Comparison of ENCODE assay signal across 9 cellular contexts in genomic region chr5:59042683-59043082, GRCh38.
DNase-seq lines count a peak whose midpoint lies in the region; ATAC-seq and TF ChIP-seq lines count a peak whose summit lies in the region.
"Had no signal": no experiment of that assay in that cellular context is flagged by ENCODE, and none has a peak within 500 bp of the region (broad histone marks: within the 10 kb centered on the region; RNA-seq: fewer than 3 reads in every experiment).

No MANE protein-coding gene starts in this region.

- H3K27ac Mint-ChIP-seq in activated naive CD4-positive, alpha-beta T cell treated with anti-CD3 and anti-CD28 coated beads, Interleukin-2, amount 50 U/mL, for 72 hours, result peak overlapping the region; percentile 31 to 47

- DNase-seq in Right ventricle myocardium inferior (ENCODE audit: missing footprints), result peak; percentile 83
- no peak for DNase-seq in cardiac septum (ENCODE audit: low spot score)
- DNase-seq in activated naive CD4-positive, alpha-beta T cell treated with anti-CD3 and anti-CD28 coated beads, Interleukin-2, amount 50 U/mL, for 72 hours (ENCODE audit: low spot score in 2 of 2), result no peak
- peak; percentile 77 for DNase-seq in iris pigment epithelial cell (ENCODE audit: low read depth)
- DNase-seq in transverse colon, result peak; percentile 21
- no peak for DNase-seq in NCI-H2171 treated with DMSO at 0.1 percent for 48 hours (lab: John Stamatoyannopoulos, UW)
- DNase-seq in NCI-H2029 treated with DMSO at 0.1 percent for 48 hours (lab: John Stamatoyannopoulos, UW), result no peak
- DNase-seq in suprapubic skin (ENCODE audit: low spot score in 2 of 2), result no peak
- DNase-seq: KBM-7 had no signal

- no peaks in the 10 kb centered on the region for H3K9me3 ChIP-seq in transverse colon
- no peaks in the 10 kb centered on the region for H3K9me3 ChIP-seq in suprapubic skin

- no peaks in the 10 kb centered on the region for H3K9me3 Mint-ChIP-seq in activated naive CD4-positive, alpha-beta T cell treated with anti-CD3 and anti-CD28 coated beads, Interleukin-2, amount 50 U/mL, for 72 hours

- in situ Hi-C loops in transverse colon (cut with MboI; ENCODE audit: low pct_ligation_motif_present in 1 of 4, low pct_unique_long_range_greater_than_20kb in 1 of 4, low sequenced_read_pairs in 3 of 4), result loop anchor here in 1 of 4 donors (25.0 kb wide), 1 partner anchor 120 kb away; no protein-coding TSS in a partner anchor

- no peak overlapping the region for H3K4me3 ChIP-seq in transverse colon
- H3K4me3 ChIP-seq in suprapubic skin, result no peak overlapping the region

- H3K36me3 ChIP-seq in transverse colon, result no peaks in the 10 kb centered on the region
- H3K36me3 ChIP-seq in suprapubic skin, result no peaks in the 10 kb centered on the region

- H3K27ac ChIP-seq in transverse colon, result peak overlapping the region; percentile 39 to 85 (median 60)
- no peak overlapping the region for H3K27ac ChIP-seq in suprapubic skin

- TF ChIP-seq POLR2A in transverse colon (IDR thresholded peaks at IDR 0.05) (no peak), suprapubic skin (IDR thresholded peaks at IDR 0.05) (no peak)

- H3K36me3 Mint-ChIP-seq in activated naive CD4-positive, alpha-beta T cell treated with anti-CD3 and anti-CD28 coated beads, Interleukin-2, amount 50 U/mL, for 72 hours, result peaks cover 12 to 18% of the 10 kb centered on the region in 2 donors

- no peak for TF ChIP-seq CTCF in transverse colon (IDR thresholded peaks at IDR 0.05)
- no peak for TF ChIP-seq CTCF in suprapubic skin (IDR thresholded peaks at IDR 0.05)

- ATAC-seq in Right ventricle myocardium inferior, result no peak
- ATAC-seq in activated naive CD4-positive, alpha-beta T cell treated with anti-CD3 and anti-CD28 coated beads, Interleukin-2, amount 50 U/mL, for 72 hours, result peak in 1 of 2 donors; percentile 10

- intact Hi-C loops in Right ventricle myocardium inferior (cut with DNase I), result no loop called here
- intact Hi-C loops in cardiac septum (cut with DNase I), result no loop called here
- intact Hi-C loops in transverse colon (cut with DNase I; ENCODE audit: low total_unique reads), result no loop called here

- TF ChIP-seq EP300 in transverse colon (IDR thresholded peaks at IDR 0.05; ENCODE audit: low read depth) (no peak), suprapubic skin (IDR thresholded peaks at IDR 0.05) (no peak)

- H3K27me3 ChIP-seq in transverse colon, result no peaks in the 10 kb centered on the region
- no peaks in the 10 kb centered on the region for H3K27me3 ChIP-seq in suprapubic skin

- WGBS in transverse colon (ENCODE audit: low coverage in 1 of 2), 2 donors, result 66% methylated on average over 3 of the region's 3 CpGs
- WGBS in suprapubic skin, result 91% methylated on average over 3 of the region's 3 CpGs

- H3K4me1 ChIP-seq in transverse colon, result peaks cover 0 to 39% (median 20%) of the 10 kb centered on the region in 4 donors
- peaks cover 19% of the 10 kb centered on the region for H3K4me1 ChIP-seq in suprapubic skin

Comparison
In these comparisons a context has a peak if more than half of its experiments do, and no peak if none do; other contexts are left out.
1. DNase-seq: peak in Right ventricle myocardium inferior (single experiment), iris pigment epithelial cell (single experiment) and transverse colon (single experiment); none in cardiac septum (single experiment), activated naive CD4-positive, alpha-beta T cell treated with anti-CD3 and anti-CD28 coated beads, Interleukin-2, amount 50 U/mL, for 72 hours (0 of 2), NCI-H2171 treated with DMSO at 0.1 percent for 48 hours (single experiment), NCI-H2029 treated with DMSO at 0.1 percent for 48 hours (single experiment) and suprapubic skin (0 of 2).